In the genomic region with DNA sequence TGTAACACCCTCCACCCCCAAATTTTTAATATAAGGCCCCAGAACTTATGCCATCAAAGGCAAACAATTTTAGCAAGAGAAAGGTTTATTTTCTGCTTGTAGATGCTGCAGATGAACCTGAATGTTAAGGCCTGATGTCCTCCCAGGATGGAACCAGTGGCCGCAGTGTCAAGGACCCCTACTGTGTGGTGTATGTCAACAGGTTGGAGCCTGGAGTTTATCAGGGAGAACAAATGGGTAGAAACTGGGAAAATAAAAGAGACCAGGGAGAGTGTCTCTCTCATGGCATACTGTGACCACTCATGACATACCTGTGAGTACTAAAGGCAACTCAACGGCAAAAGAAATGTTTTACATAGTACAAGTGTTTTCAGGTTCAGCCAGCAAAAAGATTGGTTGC, we compare ENCODE assay signal across 21 cellular contexts. TPM values are rescaled to one million over a fixed set of nuclear protein-coding genes. Genes with fewer than 3 reads are reported as not detected.
DNase-seq lines count a peak whose midpoint lies in the region; ATAC-seq, FAIRE-seq and TF ChIP-seq lines count a peak whose summit lies in the region.
"Had no signal": no experiment of that assay in that cellular context is flagged by ENCODE, and none has a peak within 500 bp of the region (broad histone marks: within the 10 kb centered on the region; RNA-seq: fewer than 3 reads in every experiment).

No MANE protein-coding gene starts in this region.

- H3K4me2 ChIP-seq in K562 (ENCODE audit: insufficient read depth, low read length): no peak overlapping the region
- no peak overlapping the region for H3K4me2 ChIP-seq in mesendoderm (ENCODE audit: low read length)
- H3K4me2 ChIP-seq: A549; BLaER1 treated with 17β-estradiol and CSF1 and Interleukin-3, amounts not matched to agents 10 nM and 100 nM had no signal

- H3K27me3 ChIP-seq in cardiac muscle cell (no peaks in the 10 kb centered on the region), heart right ventricle (no peaks in the 10 kb centered on the region), K562 (ENCODE audit: control insufficient read depth in 2 of 2, insufficient read depth in 2 of 2, low read length in 2 of 2) (no peaks in the 10 kb centered on the region), mesendoderm (ENCODE audit: insufficient read depth, low read length, poor library complexity) (no peaks in the 10 kb centered on the region)
- H3K27me3 ChIP-seq: BLaER1 treated with 17β-estradiol and CSF1 and Interleukin-3, amounts not matched to agents 10 nM and 100 nM had no signal

- POLR2A ChIA-PET in K562 (lab: Yijun Ruan, JAX): no interaction called here

- peak overlapping the region; percentile 78 for H2BK5ac ChIP-seq in mesendoderm (ENCODE audit: low read length)

- H3K56ac ChIP-seq in mesendoderm (ENCODE audit: low read length): peak overlapping the region; percentile 76

- no peak for FAIRE-seq in K562 (lab: Jason Lieb, UNC)
- FAIRE-seq: A549, D721Med, G401.6, GM12891, GM19239 had no signal

- intact Hi-C loops in heart right ventricle (cut with DNase I): no loop called here
- intact Hi-C loops in K562 (cut with micrococcal nuclease): no loop called here

- H2BK15ac ChIP-seq in mesendoderm (replicated peaks; ENCODE audit: low read depth): peak overlapping the region; percentile 59

- H3K18ac ChIP-seq in mesendoderm (ENCODE audit: low read length): peak overlapping the region; percentile 64

- H2BK120ac ChIP-seq in mesendoderm (ENCODE audit: low read depth, low read length): peak overlapping the region; percentile 88

- H3K9me3 ChIP-seq in cardiac muscle cell (ENCODE audit: low read depth) (no peaks in the 10 kb centered on the region), heart right ventricle (no peaks in the 10 kb centered on the region), K562 (replicated peaks; ENCODE audit: control insufficient read depth, insufficient read depth, low read depth, low read length) (no peaks in the 10 kb centered on the region)
- H3K9me3 ChIP-seq: A549, Caco-2 had no signal

- H3K4me1 ChIP-seq in cardiac muscle cell (ENCODE audit: low read depth) (peaks cover 16% of the 10 kb centered on the region), heart right ventricle (no peaks in the 10 kb centered on the region), K562 (replicated peaks in 1 of 2; ENCODE audit: control insufficient read depth in 2 of 2, insufficient read depth in 2 of 2, low read length in 2 of 2) (peaks cover 11 to 14% of the 10 kb centered on the region in 2 experiments), mesendoderm (ENCODE audit: control insufficient read depth, low read depth, low read length) (peaks cover 5% of the 10 kb centered on the region)

- WGBS in heart right ventricle, 2 donors: 56 to 61% methylated on average over 2 of the region's 2 CpGs
- WGBS in K562 (ENCODE audit: insufficient coverage, low coverage, missing lambda C conversion rate): 28% methylated on average over 2 of the region's 2 CpGs
- WGBS in mesendoderm (ENCODE audit: extremely low coverage, insufficient coverage, low lambda C conversion rate): no CpG with 5 or more reads among the region's 2 CpGs

- H3K9me1 ChIP-seq in K562 (ENCODE audit: control insufficient read depth, insufficient read depth, low read length): no peaks in the 10 kb centered on the region

- H2AK5ac ChIP-seq in mesendoderm (ENCODE audit: low read length): no peak overlapping the region

- peak overlapping the region; percentile 62 for H2AFZ ChIP-seq in K562 (ENCODE audit: low read depth, low read length)

- H3K27ac ChIP-seq in cardiac muscle cell (peak overlapping the region; percentile 30), heart right ventricle (no peak overlapping the region), K562 (ENCODE audit: extremely low read depth, low read depth, low read length) (peak overlapping the region; percentile 19; the same call in 1 of the 3 replicates), mesendoderm (ENCODE audit: low read depth, low read length) (no peak overlapping the region)
- H3K27ac ChIP-seq: 22Rv1; A549; BLaER1 treated with 17β-estradiol and CSF1 and Interleukin-3, amounts not matched to agents 10 nM and 100 nM; C4-2B had no signal

- TF ChIP-seq EP300 in K562 (IDR thresholded peaks at IDR 0.05; ENCODE audit: low read length): no peak

- TF ChIP-seq POLR2A in K562 (conservative IDR thresholded peaks at IDR 0.05): no peak

- no peak overlapping the region for H4K5ac ChIP-seq in mesendoderm (ENCODE audit: low read length)

- H3K79me2 ChIP-seq in K562 (ENCODE audit: control insufficient read depth, insufficient read depth, low read length) (no peaks in the 10 kb centered on the region), mesendoderm (ENCODE audit: control insufficient read depth, insufficient read depth, low read length) (no peaks in the 10 kb centered on the region)

- H4K8ac ChIP-seq in mesendoderm (ENCODE audit: low read depth, low read length): no peak overlapping the region

- H3K36me3 ChIP-seq in cardiac muscle cell (no peaks in the 10 kb centered on the region), heart right ventricle (no peaks in the 10 kb centered on the region), K562 (ENCODE audit: control insufficient read depth, insufficient read depth, low read length) (no peaks in the 10 kb centered on the region), mesendoderm (ENCODE audit: control insufficient read depth, insufficient read depth, low read length) (no peaks in the 10 kb centered on the region)
- H3K36me3 ChIP-seq: BLaER1 treated with 17β-estradiol and CSF1 and Interleukin-3, amounts not matched to agents 10 nM and 100 nM had no signal

- no peaks in the 10 kb centered on the region for H4K20me1 ChIP-seq in K562 (replicated peaks; ENCODE audit: control insufficient read depth, insufficient read depth, low read length)
- H4K20me1 ChIP-seq: BLaER1 treated with 17β-estradiol and CSF1 and Interleukin-3, amounts not matched to agents 10 nM and 100 nM had no signal

- H3K23ac ChIP-seq in mesendoderm (ENCODE audit: low read length): no peak overlapping the region

- H3K79me1 ChIP-seq in mesendoderm (ENCODE audit: low read length): no peaks in the 10 kb centered on the region

- no peak for DNase-seq in cardiac muscle cell (ENCODE audit: low read depth in 1 of 2, low spot score in 1 of 2)
- DNase-seq in heart right ventricle: no peak
- DNase-seq in K562 (ENCODE audit: extremely low read depth in 1 of 4, low spot score in 3 of 4): no peak
- peak; percentile 37 for DNase-seq in mesendoderm
- no peak for DNase-seq in KG1 (lab: John Stamatoyannopoulos, UW)
- DNase-seq in SHP77 treated with DMSO at 0.1 percent for 48 hours (lab: John Stamatoyannopoulos, UW): no peak
- DNase-seq: AML-193; Caco-2; Calu3; CD4-positive, alpha-beta T cell; CD8-positive, alpha-beta T cell; DMS79 treated with DMSO at 0.1 percent for 48 hours; GF-D8 had no signal

- CTCF ChIA-PET in K562 (lab: Yijun Ruan, JAX; ENCODE audit: low intra/inter-chr PET ratio): no interaction called here

- BruUV-seq in K562 (replicated peaks; lab: Mats Ljungman, UMichigan): no TSS peak

- in situ Hi-C loops in K562 (cut with MboI): no loop called here

- ATAC-seq in heart right ventricle: no peak
- ATAC-seq in K562: no peak
- ATAC-seq: A549; CD8-positive, alpha-beta T cell had no signal

- H3K4ac ChIP-seq in mesendoderm (ENCODE audit: low read depth, low read length): peak overlapping the region; percentile 86

- no peak for TF ChIP-seq RAD21 in K562 (CRISPR knock-in tag; conservative IDR thresholded peaks at IDR 0.05 in 1 of 2, IDR thresholded peaks at IDR 0.05 in 1 of 2)

- H3K9ac ChIP-seq in K562 (ENCODE audit: insufficient read depth in 1 of 2, low read depth in 2 of 2, low read length in 2 of 2) (no peak overlapping the region), mesendoderm (ENCODE audit: low read length) (no peak overlapping the region)
- H3K9ac ChIP-seq: BLaER1 treated with 17β-estradiol and CSF1 and Interleukin-3, amounts not matched to agents 10 nM and 100 nM had no signal

- TF ChIP-seq CTCF in cardiac muscle cell (IDR thresholded peaks at IDR 0.05; ENCODE audit: low read depth, low read length) (no peak), heart right ventricle (IDR thresholded peaks at IDR 0.05) (no peak), K562 (IDR thresholded peaks at IDR 0.05 in 2 of 3, conservative IDR thresholded peaks at IDR 0.05 in 1 of 3; ENCODE audit: insufficient read depth in 2 of 3, low read depth in 1 of 3, low read length in 3 of 3) (no peak)

- H3K4me3 ChIP-seq in cardiac muscle cell: no peak overlapping the region
- H3K4me3 ChIP-seq in heart right ventricle: no peak overlapping the region
- H3K4me3 ChIP-seq in K562: no peak overlapping the region
- H3K4me3 ChIP-seq in mesendoderm (ENCODE audit: low read length): no peak overlapping the region
- H3K4me3 ChIP-seq: A549; BLaER1 treated with 17β-estradiol and CSF1 and Interleukin-3, amounts not matched to agents 10 nM and 100 nM had no signal

TF ChIP-seq in K562, 482 proteins besides CTCF, POLR2A, EP300 and RAD21:
- no peak for TF ChIP-seq TCF7 (IDR thresholded peaks at IDR 0.05; ENCODE audit: borderline replicate concordance)
- TF ChIP-seq TAF7 (tag; IDR thresholded peaks at IDR 0.05): no peak

RNA-seq across cellular contexts. Expression of gene LMNB1, which starts 34.5 kb away (rescaled TPM):
- total RNA-seq in cardiac muscle cell: 115 and 186 TPM in 2 replicates
- 17.9 and 20.7 TPM in 2 replicates for polyA plus RNA-seq in cardiac muscle cell
- total RNA-seq in heart right ventricle: 10 to 100 TPM in 1 of 10 donors, 1 to 10 TPM in 7, under 1 TPM in 2; 0.78 to 14.7 (median 1.4) TPM
- polyA plus RNA-seq in heart right ventricle: 1 to 10 TPM; 1.0 to 1.5 TPM
- 39.5 and 78.6 TPM in 2 replicates for total RNA-seq in K562 (2011; cell fraction: chromatin; rRNA removed; ENCODE audit: low replicate concordance)
- total RNA-seq in K562 (2011; cell fraction: nucleolus; rRNA removed): 36.1 and 37.5 TPM in 2 replicates
- total RNA-seq in K562 (2011; cell fraction: nucleoplasm; rRNA removed): 31.4 TPM in 2 replicates
- total RNA-seq in K562 (2014; rRNA removed): 124 and 131 TPM in 2 replicates
- 155 and 182 TPM in 2 replicates for total RNA-seq in K562 (2014; rRNA removed; fragmentation: Illumina TruSeq; extraction: Trizol)
- total RNA-seq in K562 (2015; rRNA removed; fragmentation: Illumina TruSeq; extraction: Trizol): 154 and 157 TPM in 2 replicates
- 152 and 190 TPM in 2 replicates for total RNA-seq in K562 (2021)
- 73.3 and 84.2 TPM in 2 replicates for polyA plus RNA-seq in K562 (2011; rRNA removed)
- 39.1 and 92.5 TPM in 2 replicates for polyA plus RNA-seq in K562 (2011; cell fraction: cytosol; rRNA removed)
- 25.1 and 42.3 TPM in 2 replicates for polyA plus RNA-seq in K562 (2011; cell fraction: nucleus; rRNA removed)
- polyA plus RNA-seq in K562 (2012): 96.5 and 139 TPM in 2 replicates
- polyA plus RNA-seq in K562 (2014; fragmentation: Illumina TruSeq; extraction: Trizol): 148 and 158 TPM in 2 replicates
- polyA plus RNA-seq in K562 (2014; fragmentation: Nextera tagmentation; extraction: Ambion mirVana): 1 to 10 TPM; 2.8 to 7.6 TPM
- 100 and 123 TPM in 2 replicates for polyA plus RNA-seq in K562 (2014; rRNA removed)
- polyA minus RNA-seq in K562 (2011; rRNA and poly(A)+ RNA removed): 96.8 and 136 TPM in 2 replicates
- polyA minus RNA-seq in K562 (2011; cell fraction: cytosol; rRNA and poly(A)+ RNA removed): 68.8 and 87.5 TPM in 2 replicates
- 32.4 and 38.9 TPM in 2 replicates for polyA minus RNA-seq in K562 (2011; cell fraction: nucleus; rRNA and poly(A)+ RNA removed)
- polyA plus RNA-seq in mesendoderm (2013, experiment 1 of 2): 281 TPM
- 274 TPM for polyA plus RNA-seq in mesendoderm (2013, experiment 2 of 2)

Comparison
In these comparisons a context has a peak if more than half of its experiments do, and no peak if none do; other contexts are left out.
1. H3K27ac ChIP-seq: peak in cardiac muscle cell (single experiment) and K562 (single experiment); none in heart right ventricle (0 of 10) and mesendoderm (single experiment).